ENCODE assay signal across 1 cellular context in the genomic region with DNA sequence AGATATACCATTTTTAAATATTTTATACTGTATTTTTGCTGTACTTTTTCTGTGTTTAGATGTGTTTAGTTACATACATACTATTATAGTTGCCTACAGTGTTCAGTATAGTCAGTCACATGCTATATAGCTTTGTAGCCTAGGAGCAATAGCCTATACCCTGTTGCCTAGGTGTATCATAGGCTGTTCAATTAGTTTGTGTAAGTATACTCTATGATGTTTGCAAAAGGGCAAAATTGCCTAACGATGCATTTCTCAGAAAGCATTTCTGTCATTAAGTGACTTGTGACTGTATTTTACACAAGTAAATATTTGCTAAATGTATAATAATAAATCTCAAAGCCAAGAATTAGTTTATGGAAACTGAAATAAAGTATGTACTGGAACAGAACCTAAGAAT.
TF ChIP-seq lines count a peak whose summit lies in the region.

No MANE protein-coding gene starts in this region.

TF ChIP-seq in SK-N-SH, 30 proteins besides CTCF, POLR2A, EP300 and RAD21 (continued from another document):
- TF ChIP-seq, protein P1, sequence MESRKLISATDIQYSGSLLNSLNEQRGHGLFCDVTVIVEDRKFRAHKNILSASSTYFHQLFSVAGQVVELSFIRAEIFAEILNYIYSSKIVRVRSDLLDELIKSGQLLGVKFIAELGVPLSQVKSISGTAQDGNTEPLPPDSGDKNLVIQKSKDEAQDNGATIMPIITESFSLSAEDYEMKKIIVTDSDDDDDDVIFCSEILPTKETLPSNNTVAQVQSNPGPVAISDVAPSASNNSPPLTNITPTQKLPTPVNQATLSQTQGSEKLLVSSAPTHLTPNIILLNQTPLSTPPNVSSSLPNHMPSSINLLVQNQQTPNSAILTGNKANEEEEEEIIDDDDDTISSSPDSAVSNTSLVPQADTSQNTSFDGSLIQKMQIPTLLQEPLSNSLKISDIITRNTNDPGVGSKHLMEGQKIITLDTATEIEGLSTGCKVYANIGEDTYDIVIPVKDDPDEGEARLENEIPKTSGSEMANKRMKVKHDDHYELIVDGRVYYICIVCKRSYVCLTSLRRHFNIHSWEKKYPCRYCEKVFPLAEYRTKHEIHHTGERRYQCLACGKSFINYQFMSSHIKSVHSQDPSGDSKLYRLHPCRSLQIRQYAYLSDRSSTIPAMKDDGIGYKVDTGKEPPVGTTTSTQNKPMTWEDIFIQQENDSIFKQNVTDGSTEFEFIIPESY (IDR thresholded peaks at IDR 0.05; ENCODE audit: borderline replicate concordance, low read depth), result no peak
- no peak for TF ChIP-seq YY1 (IDR thresholded peaks at IDR 0.05; ENCODE audit: low read depth)
- no peak for TF ChIP-seq MXI1 (IDR thresholded peaks at IDR 0.05; ENCODE audit: low read depth, low read length)
- no peak for TF ChIP-seq RFX5 (IDR thresholded peaks at IDR 0.05; ENCODE audit: low read length)
- no peak for TF ChIP-seq TAF1 (IDR thresholded peaks at IDR 0.05; ENCODE audit: borderline replicate concordance, low read depth, low read length)
- no peak for TF ChIP-seq POLR2AphosphoS5 (IDR thresholded peaks at IDR 0.05; ENCODE audit: low read depth, low read length)
- TF ChIP-seq FOXM1 (IDR thresholded peaks at IDR 0.05; ENCODE audit: low read depth), result no peak
- TF ChIP-seq GATA2 (CRISPR knock-in tag; IDR thresholded peaks at IDR 0.05), result no peak
